Comparison of ENCODE assay signal across 12 cellular contexts in genomic region chr18:24656571-24656971, GRCh38.
A peak's percentile ranks its signal among the peaks of the same experiment; 100 is the strongest.
DNase-seq lines count a peak whose midpoint lies in the region; ATAC-seq, FAIRE-seq and TF ChIP-seq lines count a peak whose summit lies in the region.
"Had no signal": no experiment of that assay in that cellular context is flagged by ENCODE, and none has a peak within 500 bp of the region (broad histone marks: within the 10 kb centered on the region; RNA-seq: fewer than 3 reads in every experiment).

No MANE protein-coding gene starts in this region.

- FAIRE-seq in bronchial epithelial cell (lab: Jason Lieb, UNC) = no peak

- intact Hi-C loops in CD4-positive, alpha-beta memory T cell (cut with micrococcal nuclease) = no loop called here

- peaks cover 0 to 3% of the 10 kb centered on the region in 2 donors for H3K9me3 ChIP-seq in CD4-positive, alpha-beta memory T cell (ENCODE audit: control insufficient read depth in 1 of 2, low read length in 2 of 2)
- H3K9me3 ChIP-seq: ascending aorta, gastrocnemius medialis had no signal

- CTCF ChIA-PET in HEK293T (lab: Yijun Ruan, JAX) = interaction anchor here (1.1 kb wide), 1 partner anchor 123 kb away, joined by 3 read pairs; no protein-coding TSS in a partner anchor
- CTCF ChIA-PET in CD4-positive, alpha-beta memory T cell (lab: Charles Lee; ENCODE audit: partially characterized antibody) = interaction anchor here (1.4 kb wide), 1 partner anchor 72 kb away, joined by 3 read pairs; no protein-coding TSS in a partner anchor

- no peak overlapping the region for H3K4me3 ChIP-seq in bronchial epithelial cell (ENCODE audit: low read depth, low read length)
- H3K4me3 ChIP-seq in CD4-positive, alpha-beta memory T cell (ENCODE audit: low read length in 2 of 2) = no peak overlapping the region
- H3K4me3 ChIP-seq: ascending aorta, gastrocnemius medialis had no signal

- H3K27me3 Mint-ChIP-seq in progenitor cell of endocrine pancreas = peaks cover 7% of the 10 kb centered on the region
- H3K27me3 Mint-ChIP-seq in CD4-positive, alpha-beta memory T cell = no peaks in the 10 kb centered on the region

- peak overlapping the region; percentile 45 for H3K27ac Mint-ChIP-seq in progenitor cell of endocrine pancreas
- no peak overlapping the region for H3K27ac Mint-ChIP-seq in CD4-positive, alpha-beta memory T cell

- H3K4me1 ChIP-seq in CD4-positive, alpha-beta memory T cell (ENCODE audit: insufficient read depth, low read length) = peaks cover 19% of the 10 kb centered on the region
- H3K4me1 ChIP-seq: ascending aorta, gastrocnemius medialis had no signal

- ATAC-seq in HG02610 (IDR thresholded peaks at IDR 0.05; ENCODE audit: unreplicated experiment) = no peak
- ATAC-seq in GM18511 (IDR thresholded peaks at IDR 0.05; ENCODE audit: unreplicated experiment) = no peak
- ATAC-seq: right cardiac atrium had no signal

- no peak overlapping the region for H3K27ac ChIP-seq in CD4-positive, alpha-beta memory T cell (ENCODE audit: low read depth, low read length)
- H3K27ac ChIP-seq: ascending aorta, gastrocnemius medialis had no signal

- H3K36me3 ChIP-seq in bronchial epithelial cell (ENCODE audit: control insufficient read depth, insufficient read depth, low read length) = no peaks in the 10 kb centered on the region
- no peaks in the 10 kb centered on the region for H3K36me3 ChIP-seq in CD4-positive, alpha-beta memory T cell (ENCODE audit: insufficient read depth, low read length)
- H3K36me3 ChIP-seq: ascending aorta, gastrocnemius medialis had no signal

- no peak overlapping the region for H3K4me3 Mint-ChIP-seq in progenitor cell of endocrine pancreas (ENCODE audit: low read depth)
- H3K4me3 Mint-ChIP-seq in CD4-positive, alpha-beta memory T cell = no peak overlapping the region

- DNase-seq in HEK293T (ENCODE audit: extremely low spot score) (no peak), NCI-H510A (lab: John Stamatoyannopoulos, UW) (peak; percentile 24), bronchial epithelial cell (ENCODE audit: low read depth) (peak; percentile 22), progenitor cell of endocrine pancreas (ENCODE audit: low spot score, unreplicated experiment) (no peak), glomerular visceral epithelial cell (ENCODE audit: extremely low spot score) (no peak)
- DNase-seq in CD4-positive, alpha-beta memory T cell = no peak
- DNase-seq: gastrocnemius medialis, NCI-H446 treated with DMSO at 0.1 percent for 48 hours, right cardiac atrium had no signal

- H3K27me3 ChIP-seq in bronchial epithelial cell (ENCODE audit: control insufficient read depth, insufficient read depth, low read length) = no peaks in the 10 kb centered on the region
- no peaks in the 10 kb centered on the region for H3K27me3 ChIP-seq in CD4-positive, alpha-beta memory T cell (ENCODE audit: insufficient read depth, low read length)
- H3K27me3 ChIP-seq: ascending aorta had no signal

- H3K9me3 Mint-ChIP-seq in progenitor cell of endocrine pancreas (ENCODE audit: low read depth) = no peaks in the 10 kb centered on the region
- H3K9me3 Mint-ChIP-seq in CD4-positive, alpha-beta memory T cell = peaks cover 0 to 7% (median 4%) of the 10 kb centered on the region in 8 donors

- no peaks in the 10 kb centered on the region for H3K36me3 Mint-ChIP-seq in progenitor cell of endocrine pancreas (ENCODE audit: insufficient read depth)
- peaks cover 0 to 4% of the 10 kb centered on the region in 2 donors for H3K36me3 Mint-ChIP-seq in CD4-positive, alpha-beta memory T cell

- POLR2A ChIA-PET in HEK293T (lab: Yijun Ruan, JAX) = interaction anchor here (0.7 kb wide), 1 partner anchor 10 kb away, joined by 3 read pairs; no protein-coding TSS in a partner anchor
- POLR2A ChIA-PET in CD4-positive, alpha-beta memory T cell (lab: Charles Lee; ENCODE audit: partially characterized antibody) = no interaction called here

- no peak for TF ChIP-seq CTCF in bronchial epithelial cell (IDR thresholded peaks at IDR 0.05; ENCODE audit: insufficient read depth, low read length, severe bottlenecking)
- no peak for TF ChIP-seq CTCF in progenitor cell of endocrine pancreas (IDR thresholded peaks at IDR 0.05; ENCODE audit: unreplicated experiment)

- peaks cover 23% of the 10 kb centered on the region for H3K4me1 Mint-ChIP-seq in progenitor cell of endocrine pancreas (ENCODE audit: low read depth)
- peaks cover 8 to 20% (median 13%) of the 10 kb centered on the region in 4 donors for H3K4me1 Mint-ChIP-seq in CD4-positive, alpha-beta memory T cell

TF ChIP-seq in HEK293T, 16 proteins besides CTCF, POLR2A, EP300 and RAD21:
- no peak for TF ChIP-seq HDGF (IDR thresholded peaks at IDR 0.05; ENCODE audit: borderline replicate concordance)
- TF ChIP-seq PKNOX1 (IDR thresholded peaks at IDR 0.05) = peak; percentile 34; the same call in 1 of the 2 replicates
TF ChIP-seq in HEK293T: peak in this region for 1.

Comparison
In these comparisons a context has a peak if more than half of its experiments do, and no peak if none do; other contexts are left out.
1. DNase-seq: peak in NCI-H510A (single experiment) and bronchial epithelial cell (single experiment); none in HEK293T (single experiment), progenitor cell of endocrine pancreas (single experiment), glomerular visceral epithelial cell (single experiment) and CD4-positive, alpha-beta memory T cell (0 of 5).